ENCODE assay signal across 8 cellular contexts in the genomic region with DNA sequence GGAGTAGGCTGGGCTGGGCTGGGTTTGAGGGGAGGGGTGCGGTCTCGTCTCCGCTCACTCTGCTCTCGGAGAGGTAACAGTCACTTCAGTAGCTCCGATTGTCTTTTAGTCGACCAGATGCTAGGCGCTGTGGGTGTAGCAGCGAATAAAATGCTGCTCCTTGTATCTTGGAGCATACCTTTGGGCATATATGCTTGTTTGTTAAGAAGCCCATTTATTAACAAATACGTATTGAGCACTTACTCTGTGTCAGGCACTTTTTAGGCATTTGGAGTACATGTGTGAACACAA.
DNase-seq lines count a peak whose midpoint lies in the region; ATAC-seq and TF ChIP-seq lines count a peak whose summit lies in the region.

No MANE protein-coding gene starts in this region.

- no peak for TF ChIP-seq CTCF in AG10803 (conservative IDR thresholded peaks at IDR 0.05; ENCODE audit: low read length)

- peaks cover 28% of the 10 kb centered on the region for H3K4me1 Mint-ChIP-seq in activated T-cell treated with anti-CD3 and anti-CD28 coated beads, Interleukin-2, amount 50 U/mL, for 24 hours (ENCODE audit: low read depth)

- H3K27ac Mint-ChIP-seq in activated T-cell treated with anti-CD3 and anti-CD28 coated beads, Interleukin-2, amount 50 U/mL, for 24 hours = peak overlapping the region; percentile 91

- peak overlapping the region; percentile 91 for H3K4me3 Mint-ChIP-seq in activated T-cell treated with anti-CD3 and anti-CD28 coated beads, Interleukin-2, amount 50 U/mL, for 24 hours

- peaks cover under 1% of the 10 kb centered on the region for H3K27me3 Mint-ChIP-seq in activated T-cell treated with anti-CD3 and anti-CD28 coated beads, Interleukin-2, amount 50 U/mL, for 24 hours

- peaks cover 39% of the 10 kb centered on the region for H3K36me3 Mint-ChIP-seq in activated T-cell treated with anti-CD3 and anti-CD28 coated beads, Interleukin-2, amount 50 U/mL, for 24 hours (ENCODE audit: low read depth)

- no peak for DNase-seq in AG10803 (ENCODE audit: low read depth)
- DNase-seq in LoVo (ENCODE audit: low spot score) = peak; percentile 43
- no peak for DNase-seq in activated T-cell treated with anti-CD3 and anti-CD28 coated beads, Interleukin-2, amount 50 U/mL, for 24 hours
- peak; percentile 51 for DNase-seq in germinal center (ENCODE audit: low spot score)
- no peak for DNase-seq in skeletal muscle cell (ENCODE audit: low read depth)
- DNase-seq in NCI-H146 (lab: John Stamatoyannopoulos, UW) = no peak
- no peak for DNase-seq in islet precursor cell

- peak; percentile 29 for ATAC-seq in GM21526 (IDR thresholded peaks at IDR 0.05; ENCODE audit: low FRiP score, unreplicated experiment)

- H3K4me3 ChIP-seq in AG10803 (ENCODE audit: low read length) (peak overlapping the region; percentile 92), skeletal muscle cell (ENCODE audit: low read depth, low read length) (peak overlapping the region; percentile 94)

- no peaks in the 10 kb centered on the region for H3K9me3 Mint-ChIP-seq in activated T-cell treated with anti-CD3 and anti-CD28 coated beads, Interleukin-2, amount 50 U/mL, for 24 hours

Comparison
In these comparisons a context has a peak if more than half of its experiments do, and no peak if none do; other contexts are left out.
1. DNase-seq: peak in LoVo (single experiment) and germinal center (single experiment); none in AG10803 (single experiment), activated T-cell treated with anti-CD3 and anti-CD28 coated beads, Interleukin-2, amount 50 U/mL, for 24 hours (single experiment), skeletal muscle cell (single experiment), NCI-H146 (single experiment) and islet precursor cell (single experiment).